ENCODE assay signal across 13 cellular contexts in the genomic region with DNA sequence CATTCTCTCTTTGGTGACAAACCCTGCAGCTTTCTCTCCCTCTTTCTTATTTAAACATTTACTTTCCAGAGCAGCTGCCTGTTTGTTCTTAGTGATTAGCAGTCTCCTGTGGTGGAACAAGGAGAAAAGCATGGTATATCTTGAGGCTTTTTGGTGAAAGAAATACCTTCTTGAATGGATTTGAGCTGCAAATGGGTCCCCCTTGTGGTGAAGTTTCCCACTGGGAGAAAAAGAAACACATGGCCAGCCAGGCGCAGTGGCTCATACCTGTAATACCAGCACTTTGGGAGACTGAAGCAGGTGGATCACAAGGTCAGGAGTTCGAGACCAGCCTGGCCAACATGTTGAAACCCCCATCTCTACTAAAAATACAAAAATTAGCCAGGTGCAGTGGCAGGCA. TPM values are rescaled to one million over a fixed set of nuclear protein-coding genes. Genes with fewer than 3 reads are reported as not detected.
DNase-seq lines count a peak whose midpoint lies in the region; ATAC-seq and TF ChIP-seq lines count a peak whose summit lies in the region.
"Had no signal": no experiment of that assay in that cellular context is flagged by ENCODE, and none has a peak within 500 bp of the region (broad histone marks: within the 10 kb centered on the region; RNA-seq: fewer than 3 reads in every experiment).

No MANE protein-coding gene starts in this region.

- no peaks in the 10 kb centered on the region for H3K9me3 ChIP-seq in Panc1 (ENCODE audit: control insufficient read depth, insufficient read depth, low read depth, low read length)

- DNase-seq in Panc1 (ENCODE audit: low read depth, low spot score) (no peak), fibroblast of mammary gland (ENCODE audit: low read depth) (peak; percentile 46), NCI-H1092 treated with DMSO at 0.1 percent for 48 hours (lab: John Stamatoyannopoulos, UW) (no peak), GOT3 (lab: John Stamatoyannopoulos, UW) (no peak), NCI-H2227 (lab: John Stamatoyannopoulos, UW; ENCODE audit: unreplicated experiment) (no peak)
- no peak for DNase-seq in activated CD4-positive, alpha-beta T cell treated with anti-CD3 and anti-CD28 coated beads, Interleukin-2, amount 10 ng/mL, durations not matched to agents 24 days and 14 days
- DNase-seq: NCI-H1092; stimulated activated CD4-positive, alpha-beta T cell treated with anti-CD3 and anti-CD28 coated beads, Interleukin-2, amount 100 ng/mL, for 48 hours; T1000 had no signal

- TF ChIP-seq CTCF in 22Rv1 (IDR thresholded peaks at IDR 0.05) (peak; percentile 19; the same call in 1 of the 2 replicates), GM12872 (IDR thresholded peaks at IDR 0.05; ENCODE audit: insufficient read depth, low read depth, low read length) (peak; percentile 31; the same call in 1 of the 3 replicates), Panc1 (IDR thresholded peaks at IDR 0.05) (peak; percentile 52), fibroblast of mammary gland (conservative IDR thresholded peaks at IDR 0.05; ENCODE audit: control insufficient read depth, insufficient read depth, low read depth, low read length) (peak; percentile 59)

- intact Hi-C loops in Panc1 (cut with micrococcal nuclease; ENCODE audit: unreplicated experiment), result loop anchor here (1.0 kb wide), 1 partner anchor 7 kb away; no protein-coding TSS in a partner anchor
- intact Hi-C loops in activated CD4-positive, alpha-beta T cell treated with anti-CD3 and anti-CD28 coated beads, Interleukin-2, amount 10 ng/mL, durations not matched to agents 24 days and 14 days (cut with micrococcal nuclease), result no loop called here

- no peak overlapping the region for H3K27ac Mint-ChIP-seq in activated CD4-positive, alpha-beta T cell treated with anti-CD3 and anti-CD28 coated beads, Interleukin-2, amount 10 ng/mL, durations not matched to agents 24 days and 14 days
- H3K27ac Mint-ChIP-seq: memory B cell had no signal

- no TSS peak for BruUV-seq in Panc1 (replicated peaks; lab: Mats Ljungman, UMichigan)

- H3K4me3 Mint-ChIP-seq in activated CD4-positive, alpha-beta T cell treated with anti-CD3 and anti-CD28 coated beads, Interleukin-2, amount 10 ng/mL, durations not matched to agents 24 days and 14 days, result no peak overlapping the region
- H3K4me3 Mint-ChIP-seq: central memory CD8-positive, alpha-beta T cell; memory B cell had no signal

- H3K27ac ChIP-seq in 22Rv1 (no peak overlapping the region), Panc1 (ENCODE audit: low read length) (no peak overlapping the region)

- ATAC-seq in Panc1, result no peak

- POLR2A ChIA-PET in Panc1 (lab: Charles Lee), result no interaction called here

- H3K4me3 ChIP-seq in Panc1 (ENCODE audit: low read depth in 2 of 2, low read length in 2 of 2) (no peak overlapping the region), fibroblast of mammary gland (ENCODE audit: control insufficient read depth, low read depth, low read length) (no peak overlapping the region)

- no peaks in the 10 kb centered on the region for H3K9me3 Mint-ChIP-seq in activated CD4-positive, alpha-beta T cell treated with anti-CD3 and anti-CD28 coated beads, Interleukin-2, amount 10 ng/mL, durations not matched to agents 24 days and 14 days
- H3K9me3 Mint-ChIP-seq: central memory CD8-positive, alpha-beta T cell; memory B cell had no signal

- no peaks in the 10 kb centered on the region for H3K36me3 Mint-ChIP-seq in activated CD4-positive, alpha-beta T cell treated with anti-CD3 and anti-CD28 coated beads, Interleukin-2, amount 10 ng/mL, durations not matched to agents 24 days and 14 days (ENCODE audit: low read depth)
- H3K36me3 Mint-ChIP-seq: memory B cell had no signal

- in situ Hi-C loops in Panc1 (cut with HindIII; ENCODE audit: low pct_unique_long_range_greater_than_20kb, low sequenced_read_pairs), result no loop called here

- H3K4me1 ChIP-seq in Panc1 (ENCODE audit: control insufficient read depth, insufficient read depth, low read length), result no peaks in the 10 kb centered on the region

- H3K27me3 ChIP-seq in Panc1 (ENCODE audit: control insufficient read depth, insufficient read depth, low read length), result peaks cover 4% of the 10 kb centered on the region; the same call in 1 of the 2 replicates

- CTCF ChIA-PET in Panc1 (lab: Charles Lee), result no interaction called here

- H3K36me3 ChIP-seq in Panc1 (ENCODE audit: control insufficient read depth, insufficient read depth, low read length), result no peaks in the 10 kb centered on the region

- no peaks in the 10 kb centered on the region for H3K4me1 Mint-ChIP-seq in activated CD4-positive, alpha-beta T cell treated with anti-CD3 and anti-CD28 coated beads, Interleukin-2, amount 10 ng/mL, durations not matched to agents 24 days and 14 days
- H3K4me1 Mint-ChIP-seq: central memory CD8-positive, alpha-beta T cell; memory B cell had no signal

- peaks cover 7% of the 10 kb centered on the region for H3K27me3 Mint-ChIP-seq in activated CD4-positive, alpha-beta T cell treated with anti-CD3 and anti-CD28 coated beads, Interleukin-2, amount 10 ng/mL, durations not matched to agents 24 days and 14 days

RNA-seq across cellular contexts. Expression of a gene that starts 48.3 kb away (rescaled TPM):
- total RNA-seq in Panc1 (2021; ENCODE audit: unreplicated experiment), result not detected
- polyA plus RNA-seq in Panc1 (2012; ENCODE audit: insufficient read length), result not detected
- not detected in 2 replicates for total RNA-seq in activated CD4-positive, alpha-beta T cell treated with anti-CD3 and anti-CD28 coated beads, Interleukin-2, amount 10 ng/mL, durations not matched to agents 24 days and 14 days
